ENCODE assay signal across 8 cellular contexts in the genomic region with DNA sequence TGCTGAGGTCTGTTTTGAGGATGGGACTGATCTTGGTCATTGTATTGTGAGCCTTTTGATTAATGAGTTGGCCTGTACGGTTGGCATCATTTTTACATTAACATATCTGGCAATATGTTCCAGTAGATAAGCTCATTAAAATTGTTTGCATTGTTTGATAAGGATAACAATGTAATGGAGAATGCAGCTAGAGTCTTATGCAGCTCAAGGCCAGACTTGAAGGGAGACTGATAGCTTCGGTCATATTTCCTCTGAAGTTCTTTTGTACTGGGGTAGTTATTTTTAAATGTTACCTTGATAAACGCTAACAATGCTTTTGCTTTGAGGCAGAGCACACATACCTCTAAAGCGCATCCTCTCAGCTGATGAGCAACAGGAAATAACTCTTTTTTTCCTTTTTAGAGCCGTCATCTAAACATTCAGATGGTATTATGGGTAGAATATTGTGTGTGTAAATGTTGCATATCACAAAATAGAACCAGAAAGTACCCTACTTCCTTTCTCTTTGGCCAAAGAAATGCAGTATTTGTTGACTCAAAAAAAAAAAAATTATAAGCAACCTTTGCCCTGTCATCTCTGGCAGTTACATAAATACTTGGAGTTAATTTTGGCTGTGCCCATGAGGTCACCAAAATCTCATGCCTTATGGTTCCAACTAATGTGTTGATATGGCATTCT. TPM values are rescaled to one million over a fixed set of nuclear protein-coding genes. Genes with fewer than 3 reads are reported as not detected.
A peak's percentile ranks its signal among the peaks of the same experiment; 100 is the strongest.
DNase-seq lines count a peak whose midpoint lies in the region; ATAC-seq and TF ChIP-seq lines count a peak whose summit lies in the region.

No MANE protein-coding gene starts in this region.

- H3K79me2 ChIP-seq in PC-3 (ENCODE audit: low read length), result no peaks in the 10 kb centered on the region
- peaks cover 57% of the 10 kb centered on the region for H3K79me2 ChIP-seq in neural progenitor cell (ENCODE audit: low read depth)

- H2AFZ ChIP-seq in PC-3 (ENCODE audit: low read length) (no peak overlapping the region), neural progenitor cell (replicated peaks) (no peak overlapping the region)

- H3K27ac ChIP-seq in PC-3 (ENCODE audit: low read length), result no peak overlapping the region
- H3K27ac ChIP-seq in effector memory CD4-positive, alpha-beta T cell (ENCODE audit: insufficient read depth, low read length, poor library complexity, severe bottlenecking), result peak overlapping the region; percentile 94
- no peak overlapping the region for H3K27ac ChIP-seq in neural progenitor cell

- H3K9me3 Mint-ChIP-seq in neural progenitor cell, result no peaks in the 10 kb centered on the region

- no peaks in the 10 kb centered on the region for H3K9me3 ChIP-seq in PC-3 (ENCODE audit: low read length)
- H3K9me3 ChIP-seq in effector memory CD4-positive, alpha-beta T cell (ENCODE audit: control insufficient read depth, low read length), result no peaks in the 10 kb centered on the region
- no peaks in the 10 kb centered on the region for H3K9me3 ChIP-seq in neural progenitor cell (ENCODE audit: low read depth)

- BruUV-seq in PC-3 (replicated peaks; lab: Mats Ljungman, UMichigan), result no TSS peak

- peak overlapping the region; percentile 96 for H3K4me3 Mint-ChIP-seq in neural progenitor cell

- no peak for ATAC-seq in PC-3
- no peak for ATAC-seq in HG03196 (IDR thresholded peaks at IDR 0.05; ENCODE audit: unreplicated experiment)
- ATAC-seq in esophagus mucosa, result no peak

- H3K4me1 ChIP-seq in PC-3 (ENCODE audit: insufficient read depth, low read length) (peaks cover 5% of the 10 kb centered on the region; the same call in 1 of the 2 replicates), neural progenitor cell (peaks cover 44% of the 10 kb centered on the region)
- H3K4me1 ChIP-seq in effector memory CD4-positive, alpha-beta T cell (ENCODE audit: control insufficient read depth, insufficient read depth, low read length, poor library complexity, severe bottlenecking), result peaks cover 28% of the 10 kb centered on the region

- H3K9ac ChIP-seq in PC-3 (ENCODE audit: low read length), result no peak overlapping the region
- H3K9ac ChIP-seq in neural progenitor cell, result no peak overlapping the region

- peak overlapping the region; percentile 89 for H3K4me2 ChIP-seq in PC-3 (ENCODE audit: low read length)
- peak overlapping the region; percentile 90 for H3K4me2 ChIP-seq in neural progenitor cell

- H4K20me1 ChIP-seq in PC-3 (ENCODE audit: low read length), result no peaks in the 10 kb centered on the region
- peaks cover 17% of the 10 kb centered on the region for H4K20me1 ChIP-seq in neural progenitor cell (ENCODE audit: low read depth)

- DNase-seq in DMS79 treated with DMSO at 0.1 percent for 48 hours (lab: John Stamatoyannopoulos, UW) (peak; percentile 31), DMS79 (lab: John Stamatoyannopoulos, UW) (no peak), PC-3 (no peak), neural progenitor cell (ENCODE audit: low spot score) (no peak), NCI-H2081 treated with DMSO at 0.1 percent for 48 hours (lab: John Stamatoyannopoulos, UW) (no peak)
- no peak for DNase-seq in effector memory CD4-positive, alpha-beta T cell

- H3K4me1 Mint-ChIP-seq in neural progenitor cell, result peaks cover 53% of the 10 kb centered on the region

- no peak overlapping the region for H3K27ac Mint-ChIP-seq in neural progenitor cell

- H3F3A ChIP-seq in PC-3 (ENCODE audit: low read length, unreplicated experiment), result no peaks in the 10 kb centered on the region
- peaks cover 14% of the 10 kb centered on the region for H3F3A ChIP-seq in neural progenitor cell (ENCODE audit: low read depth)

- H3K9me2 ChIP-seq in PC-3 (replicated peaks; ENCODE audit: low read length), result no peaks in the 10 kb centered on the region

- no peaks in the 10 kb centered on the region for H3K36me3 ChIP-seq in PC-3 (ENCODE audit: low read depth, low read length)
- no peaks in the 10 kb centered on the region for H3K36me3 ChIP-seq in effector memory CD4-positive, alpha-beta T cell (ENCODE audit: control insufficient read depth, insufficient read depth, low read length)
- no peaks in the 10 kb centered on the region for H3K36me3 ChIP-seq in neural progenitor cell

- CTCF ChIA-PET in PC-3 (lab: Charles Lee), result no interaction called here

- no peaks in the 10 kb centered on the region for H3K36me3 Mint-ChIP-seq in neural progenitor cell

- H3K4me3 ChIP-seq in PC-3 (ENCODE audit: low read length), result peak overlapping the region; percentile 75
- H3K4me3 ChIP-seq in effector memory CD4-positive, alpha-beta T cell (ENCODE audit: insufficient read depth, low read depth, low read length, poor library complexity, severe bottlenecking), result peak overlapping the region; percentile 85
- peak overlapping the region; percentile 66 for H3K4me3 ChIP-seq in neural progenitor cell

- H3K27me3 Mint-ChIP-seq in neural progenitor cell (ENCODE audit: insufficient read depth, low read depth), result peaks cover 4% of the 10 kb centered on the region

- no peaks in the 10 kb centered on the region for H3K27me3 ChIP-seq in PC-3 (ENCODE audit: low read length)
- H3K27me3 ChIP-seq in effector memory CD4-positive, alpha-beta T cell (replicated peaks; ENCODE audit: control insufficient read depth, insufficient read depth, low read length, poor library complexity, severe bottlenecking), result no peaks in the 10 kb centered on the region
- H3K27me3 ChIP-seq in neural progenitor cell, result no peaks in the 10 kb centered on the region

- POLR2A ChIA-PET in PC-3 (lab: Charles Lee; ENCODE audit: unreplicated experiment), result interaction anchor here (0.7 kb wide), 1 partner anchor 362 kb away, joined by 7 read pairs; no protein-coding TSS in a partner anchor

- intact Hi-C loops in PC-3 (cut with micrococcal nuclease), result no loop called here

- TF ChIP-seq CTCF in PC-3 (conservative IDR thresholded peaks at IDR 0.05; ENCODE audit: low read depth, low read length) (no peak), neural progenitor cell (IDR thresholded peaks at IDR 0.05) (no peak)

RNA-seq across cellular contexts. Expression of a gene that starts 1.3 kb away (rescaled TPM):
- total RNA-seq in PC-3 (2014; rRNA removed) (2.8 and 2.9 TPM in 2 replicates), neural progenitor cell (ENCODE audit: low replicate concordance) (28.9 and 34.6 TPM in 2 replicates), esophagus mucosa (4.5 TPM)
